3 cellular contexts compared by ENCODE assay signal in the genomic region with DNA sequence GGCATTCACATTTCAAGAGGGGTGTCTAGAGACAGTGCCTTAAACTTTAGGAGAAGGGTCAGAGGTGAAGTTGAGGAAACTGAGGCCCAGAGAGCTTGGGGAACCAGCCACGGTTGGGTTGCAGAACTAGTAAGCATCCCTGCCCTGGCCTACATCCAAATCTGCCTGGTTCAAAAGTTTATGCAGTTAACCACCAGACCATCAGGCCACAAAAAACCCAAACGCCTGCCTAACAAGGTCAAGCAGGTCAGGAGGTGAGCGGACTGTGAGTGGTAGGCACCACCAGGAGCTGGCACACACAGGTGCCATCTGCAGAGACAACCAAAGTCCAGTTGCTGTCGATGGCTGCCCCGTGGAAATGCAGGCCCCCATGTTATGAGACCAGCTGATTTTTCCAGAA.
"Had no signal": no experiment of that assay in that cellular context is flagged by ENCODE, and none has a peak within 500 bp of the region (broad histone marks: within the 10 kb centered on the region; RNA-seq: fewer than 3 reads in every experiment).

No MANE protein-coding gene starts in this region.

- H3K4me3 ChIP-seq: GM12878 had no signal

- DNase-seq: GDM1, GF-D8 had no signal

- ATAC-seq: GM12878 had no signal
